In genomic region chr2:191660575-191660974, GRCh38 we compare ENCODE assay signal across 1 cellular context.
TF ChIP-seq lines count a peak whose summit lies in the region.

No MANE protein-coding gene starts in this region.

TF ChIP-seq in IMR-90, 13 proteins besides CTCF, POLR2A, EP300 and RAD21 (continued from another document):
- TF ChIP-seq USF2 (IDR thresholded peaks at IDR 0.05; ENCODE audit: low read depth, low read length) (no peak), MAZ (IDR thresholded peaks at IDR 0.05; ENCODE audit: borderline replicate concordance, low read depth, low read length) (no peak), ELK1 (IDR thresholded peaks at IDR 0.05; ENCODE audit: borderline replicate concordance, low read depth, low read length) (no peak), CHD1 (IDR thresholded peaks at IDR 0.05; ENCODE audit: low read depth, low read length) (no peak), CEBPB (IDR thresholded peaks at IDR 0.05; ENCODE audit: low read depth, low read length) (no peak)
